In genomic region chr19:4402171-4403004, GRCh38 we compare ENCODE assay signal across 1 cellular context.
TF ChIP-seq lines count a peak whose summit lies in the region.

A gene with protein sequence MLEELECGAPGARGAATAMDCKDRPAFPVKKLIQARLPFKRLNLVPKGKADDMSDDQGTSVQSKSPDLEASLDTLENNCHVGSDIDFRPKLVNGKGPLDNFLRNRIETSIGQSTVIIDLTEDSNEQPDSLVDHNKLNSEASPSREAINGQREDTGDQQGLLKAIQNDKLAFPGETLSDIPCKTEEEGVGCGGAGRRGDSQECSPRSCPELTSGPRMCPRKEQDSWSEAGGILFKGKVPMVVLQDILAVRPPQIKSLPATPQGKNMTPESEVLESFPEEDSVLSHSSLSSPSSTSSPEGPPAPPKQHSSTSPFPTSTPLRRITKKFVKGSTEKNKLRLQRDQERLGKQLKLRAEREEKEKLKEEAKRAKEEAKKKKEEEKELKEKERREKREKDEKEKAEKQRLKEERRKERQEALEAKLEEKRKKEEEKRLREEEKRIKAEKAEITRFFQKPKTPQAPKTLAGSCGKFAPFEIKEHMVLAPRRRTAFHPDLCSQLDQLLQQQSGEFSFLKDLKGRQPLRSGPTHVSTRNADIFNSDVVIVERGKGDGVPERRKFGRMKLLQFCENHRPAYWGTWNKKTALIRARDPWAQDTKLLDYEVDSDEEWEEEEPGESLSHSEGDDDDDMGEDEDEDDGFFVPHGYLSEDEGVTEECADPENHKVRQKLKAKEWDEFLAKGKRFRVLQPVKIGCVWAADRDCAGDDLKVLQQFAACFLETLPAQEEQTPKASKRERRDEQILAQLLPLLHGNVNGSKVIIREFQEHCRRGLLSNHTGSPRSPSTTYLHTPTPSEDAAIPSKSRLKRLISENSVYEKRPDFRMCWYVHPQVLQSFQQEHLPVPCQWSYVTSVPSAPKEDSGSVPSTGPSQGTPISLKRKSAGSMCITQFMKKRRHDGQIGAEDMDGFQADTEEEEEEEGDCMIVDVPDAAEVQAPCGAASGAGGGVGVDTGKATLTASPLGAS (plus strand): TSS chr19:4402640. CDS start chr19:4402763, 123 bp downstream.

TF ChIP-seq in HepG2, 621 proteins besides CTCF, POLR2A, EP300 and RAD21 (continued from another document and continues in another):
- TF ChIP-seq, protein P1, sequence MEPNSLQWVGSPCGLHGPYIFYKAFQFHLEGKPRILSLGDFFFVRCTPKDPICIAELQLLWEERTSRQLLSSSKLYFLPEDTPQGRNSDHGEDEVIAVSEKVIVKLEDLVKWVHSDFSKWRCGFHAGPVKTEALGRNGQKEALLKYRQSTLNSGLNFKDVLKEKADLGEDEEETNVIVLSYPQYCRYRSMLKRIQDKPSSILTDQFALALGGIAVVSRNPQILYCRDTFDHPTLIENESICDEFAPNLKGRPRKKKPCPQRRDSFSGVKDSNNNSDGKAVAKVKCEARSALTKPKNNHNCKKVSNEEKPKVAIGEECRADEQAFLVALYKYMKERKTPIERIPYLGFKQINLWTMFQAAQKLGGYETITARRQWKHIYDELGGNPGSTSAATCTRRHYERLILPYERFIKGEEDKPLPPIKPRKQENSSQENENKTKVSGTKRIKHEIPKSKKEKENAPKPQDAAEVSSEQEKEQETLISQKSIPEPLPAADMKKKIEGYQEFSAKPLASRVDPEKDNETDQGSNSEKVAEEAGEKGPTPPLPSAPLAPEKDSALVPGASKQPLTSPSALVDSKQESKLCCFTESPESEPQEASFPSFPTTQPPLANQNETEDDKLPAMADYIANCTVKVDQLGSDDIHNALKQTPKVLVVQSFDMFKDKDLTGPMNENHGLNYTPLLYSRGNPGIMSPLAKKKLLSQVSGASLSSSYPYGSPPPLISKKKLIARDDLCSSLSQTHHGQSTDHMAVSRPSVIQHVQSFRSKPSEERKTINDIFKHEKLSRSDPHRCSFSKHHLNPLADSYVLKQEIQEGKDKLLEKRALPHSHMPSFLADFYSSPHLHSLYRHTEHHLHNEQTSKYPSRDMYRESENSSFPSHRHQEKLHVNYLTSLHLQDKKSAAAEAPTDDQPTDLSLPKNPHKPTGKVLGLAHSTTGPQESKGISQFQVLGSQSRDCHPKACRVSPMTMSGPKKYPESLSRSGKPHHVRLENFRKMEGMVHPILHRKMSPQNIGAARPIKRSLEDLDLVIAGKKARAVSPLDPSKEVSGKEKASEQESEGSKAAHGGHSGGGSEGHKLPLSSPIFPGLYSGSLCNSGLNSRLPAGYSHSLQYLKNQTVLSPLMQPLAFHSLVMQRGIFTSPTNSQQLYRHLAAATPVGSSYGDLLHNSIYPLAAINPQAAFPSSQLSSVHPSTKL (CRISPR knock-in tag; IDR thresholded peaks at IDR 0.05): no peak
- no peak for TF ChIP-seq NR3C1 (CRISPR knock-in tag; IDR thresholded peaks at IDR 0.05)
- no peak for TF ChIP-seq ZNF605 (CRISPR knock-in tag; IDR thresholded peaks at IDR 0.05)
- peak; percentile 88; the same call in 1 of the 2 replicates for TF ChIP-seq SIN3A (IDR thresholded peaks at IDR 0.05; ENCODE audit: borderline replicate concordance, low read depth, low read length)
- TF ChIP-seq RFX5 (IDR thresholded peaks at IDR 0.05; ENCODE audit: low read depth, low read length): peak; percentile 71; the same call in 1 of the 2 replicates
- TF ChIP-seq, protein P2, sequence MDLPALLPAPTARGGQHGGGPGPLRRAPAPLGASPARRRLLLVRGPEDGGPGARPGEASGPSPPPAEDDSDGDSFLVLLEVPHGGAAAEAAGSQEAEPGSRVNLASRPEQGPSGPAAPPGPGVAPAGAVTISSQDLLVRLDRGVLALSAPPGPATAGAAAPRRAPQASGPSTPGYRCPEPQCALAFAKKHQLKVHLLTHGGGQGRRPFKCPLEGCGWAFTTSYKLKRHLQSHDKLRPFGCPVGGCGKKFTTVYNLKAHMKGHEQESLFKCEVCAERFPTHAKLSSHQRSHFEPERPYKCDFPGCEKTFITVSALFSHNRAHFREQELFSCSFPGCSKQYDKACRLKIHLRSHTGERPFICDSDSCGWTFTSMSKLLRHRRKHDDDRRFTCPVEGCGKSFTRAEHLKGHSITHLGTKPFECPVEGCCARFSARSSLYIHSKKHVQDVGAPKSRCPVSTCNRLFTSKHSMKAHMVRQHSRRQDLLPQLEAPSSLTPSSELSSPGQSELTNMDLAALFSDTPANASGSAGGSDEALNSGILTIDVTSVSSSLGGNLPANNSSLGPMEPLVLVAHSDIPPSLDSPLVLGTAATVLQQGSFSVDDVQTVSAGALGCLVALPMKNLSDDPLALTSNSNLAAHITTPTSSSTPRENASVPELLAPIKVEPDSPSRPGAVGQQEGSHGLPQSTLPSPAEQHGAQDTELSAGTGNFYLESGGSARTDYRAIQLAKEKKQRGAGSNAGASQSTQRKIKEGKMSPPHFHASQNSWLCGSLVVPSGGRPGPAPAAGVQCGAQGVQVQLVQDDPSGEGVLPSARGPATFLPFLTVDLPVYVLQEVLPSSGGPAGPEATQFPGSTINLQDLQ (CRISPR knock-in tag; IDR thresholded peaks at IDR 0.05): no peak
- TF ChIP-seq RXRB (CRISPR knock-in tag; IDR thresholded peaks at IDR 0.05; ENCODE audit: borderline replicate concordance): peak; percentile 35; the same call in 1 of the 2 replicates
- TF ChIP-seq SP5 (CRISPR knock-in tag; IDR thresholded peaks at IDR 0.05; ENCODE audit: borderline replicate concordance, low read depth): no peak
- no peak for TF ChIP-seq ELF4 (CRISPR knock-in tag; IDR thresholded peaks at IDR 0.05; ENCODE audit: borderline replicate concordance)
- TF ChIP-seq RORA (CRISPR knock-in tag; IDR thresholded peaks at IDR 0.05): no peak
- TF ChIP-seq NBN (conservative IDR thresholded peaks at IDR 0.05): no peak
- no peak for TF ChIP-seq DZIP1 (CRISPR knock-in tag; IDR thresholded peaks at IDR 0.05)
- TF ChIP-seq MAF1 (CRISPR knock-in tag; IDR thresholded peaks at IDR 0.05; ENCODE audit: borderline replicate concordance): no peak
- peak; percentile 84 for TF ChIP-seq HDAC1 (CRISPR knock-in tag; IDR thresholded peaks at IDR 0.05)
- TF ChIP-seq ZSCAN5A (CRISPR knock-in tag; IDR thresholded peaks at IDR 0.05; ENCODE audit: borderline replicate concordance): no peak
- TF ChIP-seq CHD2 (IDR thresholded peaks at IDR 0.05; ENCODE audit: low read depth, low read length): peak; percentile 100
- peak; percentile 17; the same call in 1 of the 2 replicates for TF ChIP-seq MAFF (IDR thresholded peaks at IDR 0.05; ENCODE audit: low read depth, low read length)
- TF ChIP-seq HIVEP1 (CRISPR knock-in tag; IDR thresholded peaks at IDR 0.05): peak; percentile 71; the same call in 1 of the 2 replicates
- TF ChIP-seq, protein P3, sequence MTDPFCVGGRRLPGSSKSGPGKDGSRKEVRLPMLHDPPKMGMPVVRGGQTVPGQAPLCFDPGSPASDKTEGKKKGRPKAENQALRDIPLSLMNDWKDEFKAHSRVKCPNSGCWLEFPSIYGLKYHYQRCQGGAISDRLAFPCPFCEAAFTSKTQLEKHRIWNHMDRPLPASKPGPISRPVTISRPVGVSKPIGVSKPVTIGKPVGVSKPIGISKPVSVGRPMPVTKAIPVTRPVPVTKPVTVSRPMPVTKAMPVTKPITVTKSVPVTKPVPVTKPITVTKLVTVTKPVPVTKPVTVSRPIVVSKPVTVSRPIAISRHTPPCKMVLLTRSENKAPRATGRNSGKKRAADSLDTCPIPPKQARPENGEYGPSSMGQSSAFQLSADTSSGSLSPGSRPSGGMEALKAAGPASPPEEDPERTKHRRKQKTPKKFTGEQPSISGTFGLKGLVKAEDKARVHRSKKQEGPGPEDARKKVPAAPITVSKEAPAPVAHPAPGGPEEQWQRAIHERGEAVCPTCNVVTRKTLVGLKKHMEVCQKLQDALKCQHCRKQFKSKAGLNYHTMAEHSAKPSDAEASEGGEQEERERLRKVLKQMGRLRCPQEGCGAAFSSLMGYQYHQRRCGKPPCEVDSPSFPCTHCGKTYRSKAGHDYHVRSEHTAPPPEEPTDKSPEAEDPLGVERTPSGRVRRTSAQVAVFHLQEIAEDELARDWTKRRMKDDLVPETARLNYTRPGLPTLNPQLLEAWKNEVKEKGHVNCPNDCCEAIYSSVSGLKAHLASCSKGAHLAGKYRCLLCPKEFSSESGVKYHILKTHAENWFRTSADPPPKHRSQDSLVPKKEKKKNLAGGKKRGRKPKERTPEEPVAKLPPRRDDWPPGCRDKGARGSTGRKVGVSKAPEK (CRISPR knock-in tag; IDR thresholded peaks at IDR 0.05; ENCODE audit: borderline replicate concordance): no peak
- TF ChIP-seq, protein P4, sequence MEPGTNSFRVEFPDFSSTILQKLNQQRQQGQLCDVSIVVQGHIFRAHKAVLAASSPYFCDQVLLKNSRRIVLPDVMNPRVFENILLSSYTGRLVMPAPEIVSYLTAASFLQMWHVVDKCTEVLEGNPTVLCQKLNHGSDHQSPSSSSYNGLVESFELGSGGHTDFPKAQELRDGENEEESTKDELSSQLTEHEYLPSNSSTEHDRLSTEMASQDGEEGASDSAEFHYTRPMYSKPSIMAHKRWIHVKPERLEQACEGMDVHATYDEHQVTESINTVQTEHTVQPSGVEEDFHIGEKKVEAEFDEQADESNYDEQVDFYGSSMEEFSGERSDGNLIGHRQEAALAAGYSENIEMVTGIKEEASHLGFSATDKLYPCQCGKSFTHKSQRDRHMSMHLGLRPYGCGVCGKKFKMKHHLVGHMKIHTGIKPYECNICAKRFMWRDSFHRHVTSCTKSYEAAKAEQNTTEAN (CRISPR knock-in tag; conservative IDR thresholded peaks at IDR 0.05): no peak
- no peak for TF ChIP-seq DPF2 (CRISPR knock-in tag; IDR thresholded peaks at IDR 0.05; ENCODE audit: borderline replicate concordance, low read depth)
- TF ChIP-seq FOXA1 (IDR thresholded peaks at IDR 0.05): no peak
- TF ChIP-seq FOXA1 (CRISPR knock-in tag; IDR thresholded peaks at IDR 0.05): peak; percentile 40; the same call in 1 of the 2 replicates
- no peak; the same call in 1 of the 2 replicates for TF ChIP-seq PITX1 (CRISPR knock-in tag; IDR thresholded peaks at IDR 0.05)
